In genomic region chr20:63451821-63452220, GRCh38 we compare ENCODE assay signal across 16 cellular contexts. TPM values are rescaled to one million over a fixed set of nuclear protein-coding genes. Genes with fewer than 3 reads are reported as not detected.
DNase-seq lines count a peak whose midpoint lies in the region; ATAC-seq and TF ChIP-seq lines count a peak whose summit lies in the region.
"Had no signal": no experiment of that assay in that cellular context is flagged by ENCODE, and none has a peak within 500 bp of the region (broad histone marks: within the 10 kb centered on the region; RNA-seq: fewer than 3 reads in every experiment).

No MANE protein-coding gene starts in this region.

- DNase-seq in NT2/D1 (ENCODE audit: low read depth, low spot score): no peak
- DNase-seq in neural progenitor cell (ENCODE audit: low spot score): no peak
- no peak for DNase-seq in activated T-cell treated with anti-CD3 and anti-CD28 coated beads, Interleukin-2, amount 50 U/mL, for 4 hours
- DNase-seq in NCI-H128 (lab: John Stamatoyannopoulos, UW; ENCODE audit: unreplicated experiment): no peak
- DNase-seq: Caco-2; CD4-positive, alpha-beta T cell; GM23248; H7; IMR-90 had no signal

- ATAC-seq in HG03354 (IDR thresholded peaks at IDR 0.05; ENCODE audit: poor library complexity, severe bottlenecking, unreplicated experiment) (no peak), HG02885 (IDR thresholded peaks at IDR 0.05; ENCODE audit: poor library complexity, unreplicated experiment) (no peak)
- no peak for ATAC-seq in activated T-cell treated with anti-CD3 and anti-CD28 coated beads, Interleukin-2, amount 50 U/mL, for 4 hours

- H3K27ac Mint-ChIP-seq in neural progenitor cell: peak overlapping the region; percentile 53
- H3K27ac Mint-ChIP-seq: B cell; CD4-positive, alpha-beta T cell had no signal

- H3K4me3 ChIP-seq in BLaER1 treated with 17β-estradiol and CSF1 and Interleukin-3, amounts not matched to agents 10 nM and 100 nM: no peak overlapping the region
- H3K4me3 ChIP-seq in NT2/D1 (ENCODE audit: insufficient read length, low read depth) (no peak overlapping the region), neural progenitor cell (no peak overlapping the region)
- H3K4me3 ChIP-seq: GM23248, K562 had no signal

- H3K4me3 Mint-ChIP-seq in neural progenitor cell: no peak overlapping the region
- H3K4me3 Mint-ChIP-seq in activated T-cell treated with anti-CD3 and anti-CD28 coated beads, Interleukin-2, amount 50 U/mL, for 4 hours: no peak overlapping the region
- H3K4me3 Mint-ChIP-seq: B cell; CD4-positive, alpha-beta T cell had no signal

- peaks cover 0 to 32% (median 0%) of the 10 kb centered on the region in 11 experiments; a peak in 5 of 22 replicates for H4K20me1 ChIP-seq in BLaER1 treated with 17β-estradiol and CSF1 and Interleukin-3, amounts not matched to agents 10 nM and 100 nM
- H4K20me1 ChIP-seq in neural progenitor cell (ENCODE audit: low read depth): peaks cover 93% of the 10 kb centered on the region

- peaks cover 70% of the 10 kb centered on the region for H3K79me2 ChIP-seq in neural progenitor cell (ENCODE audit: low read depth)

- no peaks in the 10 kb centered on the region for H3F3A ChIP-seq in neural progenitor cell (ENCODE audit: low read depth)

- peaks cover 1% of the 10 kb centered on the region for H3K36me3 Mint-ChIP-seq in neural progenitor cell
- H3K36me3 Mint-ChIP-seq in activated T-cell treated with anti-CD3 and anti-CD28 coated beads, Interleukin-2, amount 50 U/mL, for 4 hours (ENCODE audit: insufficient read depth): no peaks in the 10 kb centered on the region

- H3K27me3 Mint-ChIP-seq in neural progenitor cell (ENCODE audit: insufficient read depth, low read depth): peaks cover 3% of the 10 kb centered on the region
- peaks cover 39% of the 10 kb centered on the region for H3K27me3 Mint-ChIP-seq in activated T-cell treated with anti-CD3 and anti-CD28 coated beads, Interleukin-2, amount 50 U/mL, for 4 hours (ENCODE audit: low read depth)

- H3K4me2 ChIP-seq in BLaER1 treated with 17β-estradiol and CSF1 and Interleukin-3, amounts not matched to agents 10 nM and 100 nM: peak overlapping the region in 8 of 11 experiments; percentile 28 to 99 (median 94); a peak in 13 of 22 replicates
- H3K4me2 ChIP-seq in neural progenitor cell: no peak overlapping the region

- H3K27me3 ChIP-seq in BLaER1 treated with 17β-estradiol and CSF1 and Interleukin-3, amounts not matched to agents 10 nM and 100 nM: peaks cover 0 to 54% (median 10%) of the 10 kb centered on the region in 11 experiments; a peak in 14 of 22 replicates
- H3K27me3 ChIP-seq in NT2/D1 (ENCODE audit: insufficient read depth, insufficient read length): no peaks in the 10 kb centered on the region
- H3K27me3 ChIP-seq in neural progenitor cell: no peaks in the 10 kb centered on the region

- H3K9ac ChIP-seq in BLaER1 treated with 17β-estradiol and CSF1 and Interleukin-3, amounts not matched to agents 10 nM and 100 nM: peak overlapping the region in 1 of 11 experiments; percentile 24; a peak in 1 of 22 replicates
- H3K9ac ChIP-seq in NT2/D1 (ENCODE audit: insufficient read length, low read depth) (peak overlapping the region; percentile 9), neural progenitor cell (no peak overlapping the region)
- H3K9ac ChIP-seq: GM23248 had no signal

- no peaks in the 10 kb centered on the region for H3K9me3 ChIP-seq in BLaER1 treated with 17β-estradiol and CSF1 and Interleukin-3, amounts not matched to agents 10 nM and 100 nM (replicated peaks in 1 of 11)
- H3K9me3 ChIP-seq in NT2/D1 (ENCODE audit: insufficient read depth, low read length) (no peaks in the 10 kb centered on the region), neural progenitor cell (ENCODE audit: low read depth) (no peaks in the 10 kb centered on the region)
- H3K9me3 ChIP-seq: Caco-2 had no signal

- peaks cover 45 to 87% (median 82%) of the 10 kb centered on the region in 10 experiments for H3K4me1 ChIP-seq in BLaER1 treated with 17β-estradiol and CSF1 and Interleukin-3, amounts not matched to agents 10 nM and 100 nM
- H3K4me1 ChIP-seq in NT2/D1 (ENCODE audit: insufficient read depth, insufficient read length) (peaks cover 37% of the 10 kb centered on the region), neural progenitor cell (peaks cover 26% of the 10 kb centered on the region)
- H3K4me1 ChIP-seq: Caco-2 had no signal

- H3K9me3 Mint-ChIP-seq in neural progenitor cell: no peaks in the 10 kb centered on the region
- H3K9me3 Mint-ChIP-seq in activated T-cell treated with anti-CD3 and anti-CD28 coated beads, Interleukin-2, amount 50 U/mL, for 4 hours: no peaks in the 10 kb centered on the region
- H3K9me3 Mint-ChIP-seq: CD4-positive, alpha-beta T cell had no signal

- H3K4me1 Mint-ChIP-seq in neural progenitor cell: peaks cover 61% of the 10 kb centered on the region
- peaks cover 5% of the 10 kb centered on the region for H3K4me1 Mint-ChIP-seq in activated T-cell treated with anti-CD3 and anti-CD28 coated beads, Interleukin-2, amount 50 U/mL, for 4 hours (ENCODE audit: low read depth)

- no peaks in the 10 kb centered on the region for H3K36me3 ChIP-seq in BLaER1 treated with 17β-estradiol and CSF1 and Interleukin-3, amounts not matched to agents 10 nM and 100 nM
- H3K36me3 ChIP-seq in NT2/D1 (ENCODE audit: insufficient read depth, insufficient read length, low read length) (peaks cover 4% of the 10 kb centered on the region), neural progenitor cell (no peaks in the 10 kb centered on the region)

- TF ChIP-seq CTCF in neural progenitor cell (IDR thresholded peaks at IDR 0.05): no peak

- H2AFZ ChIP-seq in neural progenitor cell (replicated peaks): no peak overlapping the region
- H2AFZ ChIP-seq: GM23248 had no signal

- no peak overlapping the region for H3K27ac ChIP-seq in BLaER1 treated with 17β-estradiol and CSF1 and Interleukin-3, amounts not matched to agents 10 nM and 100 nM
- peak overlapping the region; percentile 60 for H3K27ac ChIP-seq in cingulate gyrus (ENCODE audit: low read depth, low read length)
- H3K27ac ChIP-seq in neural progenitor cell: no peak overlapping the region
- H3K27ac ChIP-seq: C4-2B, GM23248 had no signal

RNA-seq across cellular contexts. Expression of gene KCNQ2, which starts 20.6 kb away (rescaled TPM):
- total RNA-seq in neural progenitor cell (ENCODE audit: low replicate concordance): 39.5 and 106 TPM in 2 replicates
- total RNA-seq in activated T-cell treated with anti-CD3 and anti-CD28 coated beads, Interleukin-2, amount 50 U/mL, for 4 hours: not detected
- total RNA-seq: CD4-positive, alpha-beta T cell; GM23248; IMR-90 had no signal

RNA-seq across cellular contexts. Expression of gene EEF1A2, which starts 47.1 kb away (rescaled TPM):
- 0.54 and 1.5 TPM in 2 replicates for total RNA-seq in neural progenitor cell (ENCODE audit: low replicate concordance)
- total RNA-seq in activated T-cell treated with anti-CD3 and anti-CD28 coated beads, Interleukin-2, amount 50 U/mL, for 4 hours: under 1 TPM; 0.63 to 0.96 (median 0.74) TPM

Comparison
In these comparisons a context has a peak if more than half of its experiments do, and no peak if none do; other contexts are left out.
1. RNA of gene KCNQ2, which starts 20.6 kb away (total RNA-seq): 39.5 to 106 TPM in neural progenitor cell; not detected in activated T-cell treated with anti-CD3 and anti-CD28 coated beads, Interleukin-2, amount 50 U/mL, for 4 hours; every median in the first group is over 10 times any median in the second.